ENCODE assay signal across 8 cellular contexts in the genomic region with DNA sequence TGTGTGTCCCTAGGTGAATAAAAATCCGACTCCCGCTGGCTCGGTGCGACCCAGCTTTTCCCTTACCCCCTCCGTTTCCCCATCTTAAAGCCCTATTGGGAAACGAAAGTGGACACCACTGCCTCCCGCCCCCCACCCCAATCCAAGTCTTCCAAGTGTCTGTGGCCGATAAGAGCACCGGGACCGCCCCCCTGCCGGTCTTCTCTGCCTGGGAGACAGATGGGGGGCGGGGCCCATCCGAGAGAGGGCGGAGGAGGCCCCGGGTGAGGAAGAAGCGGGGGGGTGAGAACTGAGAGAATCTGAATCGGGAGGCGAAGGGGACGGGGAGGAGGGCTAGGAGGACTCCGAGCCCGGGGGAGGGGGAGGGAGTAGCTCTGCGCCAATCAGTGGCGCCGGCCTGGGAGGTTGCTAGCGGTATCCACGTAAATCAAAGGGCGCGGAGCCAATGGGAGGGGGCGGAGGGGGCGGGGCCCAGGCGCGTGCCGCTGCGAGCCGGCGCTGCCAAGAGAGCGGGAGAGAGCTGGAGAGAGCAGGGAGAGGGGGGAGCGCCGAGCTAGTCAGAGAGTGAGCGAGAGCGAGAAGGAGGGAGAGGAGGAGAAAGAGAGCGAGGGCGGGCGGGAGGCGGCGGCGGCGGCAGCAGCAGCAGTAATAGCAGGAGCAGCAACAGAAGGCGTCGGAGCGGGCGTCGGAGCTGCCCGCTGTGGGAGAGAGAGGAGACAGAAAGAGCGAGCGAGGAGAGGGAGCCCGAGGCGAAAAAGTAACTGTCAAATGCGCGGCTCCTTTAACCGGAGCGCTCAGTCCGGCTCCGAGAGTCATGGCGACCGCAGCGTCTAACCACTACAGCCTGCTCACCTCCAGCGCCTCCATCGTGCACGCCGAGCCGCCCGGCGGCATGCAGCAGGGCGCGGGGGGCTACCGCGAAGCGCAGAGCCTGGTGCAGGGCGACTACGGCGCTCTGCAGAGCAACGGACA. TPM values are rescaled to one million over a fixed set of nuclear protein-coding genes. Genes with fewer than 3 reads are reported as not detected.
DNase-seq lines count a peak whose midpoint lies in the region; ATAC-seq and TF ChIP-seq lines count a peak whose summit lies in the region.

A gene (plus strand): TSS at position 515 of the 972 bp plus-strand sequence. CDS start 300 bp downstream, at position 815.

- H3K36me3 Mint-ChIP-seq in activated naive CD4-positive, alpha-beta T cell treated with anti-CD3 and anti-CD28 coated beads, Interleukin-2, amount 50 U/mL, for 72 hours: peaks cover 11 to 19% of the 10 kb centered on the region in 2 donors
- H3K36me3 Mint-ChIP-seq in glutamatergic neuron (ENCODE audit: unreplicated experiment): no peaks in the 10 kb centered on the region

- H4K20me1 ChIP-seq in GM23248 (ENCODE audit: insufficient read depth): no peaks in the 10 kb centered on the region
- no peaks in the 10 kb centered on the region for H4K20me1 ChIP-seq in KMS-11 (ENCODE audit: insufficient read depth)
- no peaks in the 10 kb centered on the region for H4K20me1 ChIP-seq in osteoblast (ENCODE audit: insufficient read depth, low read length)

- peak in 1 of 2 donors; percentile 81 for TF ChIP-seq EP300 in tibial nerve (IDR thresholded peaks at IDR 0.05)

- H2AFZ ChIP-seq in GM23248 (peak within 1 kb of the TSS; percentile 75), KMS-11 (ENCODE audit: low read depth) (peak within 1 kb of the TSS; percentile 69), osteoblast (ENCODE audit: low read length) (peak within 1 kb of the TSS; percentile 79)

- H3K36me3 ChIP-seq in GM23248 (ENCODE audit: low read depth) (no peaks in the 10 kb centered on the region), KMS-11 (ENCODE audit: insufficient read depth) (no peaks in the 10 kb centered on the region), osteoblast (ENCODE audit: insufficient read depth, low read length) (no peaks in the 10 kb centered on the region), tibial nerve (no peaks in the 10 kb centered on the region)

- TF ChIP-seq POLR2A in tibial nerve (IDR thresholded peaks at IDR 0.05): peak; percentile 22 to 48

- H3K4me1 Mint-ChIP-seq in glutamatergic neuron (ENCODE audit: low read depth, unreplicated experiment): peaks cover 19% of the 10 kb centered on the region

- peak within 1 kb of the TSS; percentile 94 for H3K4me3 Mint-ChIP-seq in glutamatergic neuron (ENCODE audit: unreplicated experiment)

- H3K4me3 ChIP-seq in GM23248 (peak within 1 kb of the TSS; percentile 67), KMS-11 (IDR thresholded peaks at IDR 0.05; ENCODE audit: insufficient read depth, low read depth, low read length) (no peak within 1 kb of the TSS), osteoblast (ENCODE audit: insufficient read depth, low read length) (peak within 1 kb of the TSS; percentile 71), tibial nerve (peak within 1 kb of the TSS; percentile 38 to 67 (median 59))

- peak within 1 kb of the TSS in 1 of 2 donors; percentile 44 for H3K27ac Mint-ChIP-seq in activated naive CD4-positive, alpha-beta T cell treated with anti-CD3 and anti-CD28 coated beads, Interleukin-2, amount 50 U/mL, for 72 hours
- peak within 1 kb of the TSS; percentile 90 for H3K27ac Mint-ChIP-seq in glutamatergic neuron (ENCODE audit: unreplicated experiment)

- H3K4me2 ChIP-seq in GM23248 (ENCODE audit: unreplicated experiment): peak within 1 kb of the TSS; percentile 71
- peak within 1 kb of the TSS; percentile 93 for H3K4me2 ChIP-seq in KMS-11
- peak within 1 kb of the TSS; percentile 84 for H3K4me2 ChIP-seq in osteoblast (ENCODE audit: insufficient read depth, low read length)

- H3K9me3 Mint-ChIP-seq in activated naive CD4-positive, alpha-beta T cell treated with anti-CD3 and anti-CD28 coated beads, Interleukin-2, amount 50 U/mL, for 72 hours: no peaks in the 10 kb centered on the region
- H3K9me3 Mint-ChIP-seq in glutamatergic neuron (ENCODE audit: unreplicated experiment): peaks cover 27% of the 10 kb centered on the region

- H3K79me2 ChIP-seq in GM23248 (ENCODE audit: insufficient read depth): no peaks in the 10 kb centered on the region
- H3K79me2 ChIP-seq in KMS-11 (ENCODE audit: insufficient read depth, low read depth): peaks cover 30% of the 10 kb centered on the region; the same call in 1 of the 2 replicates
- no peaks in the 10 kb centered on the region for H3K79me2 ChIP-seq in osteoblast (ENCODE audit: insufficient read depth, low read length)

- DNase-seq in DMS53 treated with DMSO at 0.1 percent for 48 hours (lab: John Stamatoyannopoulos, UW; ENCODE audit: unreplicated experiment) (peak; percentile 87), GM23248 (peak; percentile 72), RPMI8226 (peak; percentile 84), glutamatergic neuron (peak; percentile 97), osteoblast (ENCODE audit: insufficient read length, low spot score, missing footprints) (peak; percentile 96), tibial nerve (ENCODE audit: low spot score in 2 of 2) (peak; percentile 45 to 51)
- peak in 1 of 2 donors; percentile 54 for DNase-seq in activated naive CD4-positive, alpha-beta T cell treated with anti-CD3 and anti-CD28 coated beads, Interleukin-2, amount 50 U/mL, for 72 hours (ENCODE audit: low spot score in 2 of 2)

- in situ Hi-C loops in GM23248 (cut with MboI): loop anchor here (25.0 kb wide), 1 partner anchor 1347 kb away; no protein-coding TSS in a partner anchor

- TF ChIP-seq CTCF in KMS-11 (conservative IDR thresholded peaks at IDR 0.05; ENCODE audit: low read depth, low read length) (no peak), glutamatergic neuron (IDR thresholded peaks at IDR 0.05; ENCODE audit: partially characterized antibody, unreplicated experiment) (no peak), osteoblast (IDR thresholded peaks at IDR 0.05; ENCODE audit: extremely low read depth, low read depth, low read length) (no peak), tibial nerve (IDR thresholded peaks at IDR 0.05) (no peak)

- H3K27ac ChIP-seq in GM23248: no peak within 1 kb of the TSS
- H3K27ac ChIP-seq in KMS-11: peak within 1 kb of the TSS; percentile 43
- no peak within 1 kb of the TSS for H3K27ac ChIP-seq in osteoblast (ENCODE audit: low read depth, low read length)
- H3K27ac ChIP-seq in tibial nerve: peak within 1 kb of the TSS; percentile 75 to 90 (median 87)

- H3K9me3 ChIP-seq in GM23248 (ENCODE audit: low read depth) (no peaks in the 10 kb centered on the region), osteoblast (ENCODE audit: low read depth, low read length) (no peaks in the 10 kb centered on the region), tibial nerve (no peaks in the 10 kb centered on the region)

- ATAC-seq in activated naive CD4-positive, alpha-beta T cell treated with anti-CD3 and anti-CD28 coated beads, Interleukin-2, amount 50 U/mL, for 72 hours: peak; percentile 67 to 79

- WGBS in GM23248 (ENCODE audit: low coverage in 1 of 2, low lambda C conversion rate in 2 of 2, missing lambda C conversion rate in 2 of 2), 2 experiments: 1% methylated on average over 24 to 74 of the region's 83 CpGs
- WGBS in tibial nerve, 2 donors: 1 to 2% methylated on average over 64 to 80 of the region's 83 CpGs

- H3K9me2 ChIP-seq in GM23248 (ENCODE audit: insufficient read depth): no peaks in the 10 kb centered on the region

- H3K9ac ChIP-seq in GM23248 (peak within 1 kb of the TSS; percentile 3), KMS-11 (peak within 1 kb of the TSS; percentile 61; the same call in 1 of the 2 replicates)

- H3F3A ChIP-seq in GM23248 (ENCODE audit: insufficient read depth): 0 out of 2 replicates have a peak, but pooled peaks cover 3% of the 10 kb centered on the region

- peaks cover 29% of the 10 kb centered on the region for H3K27me3 Mint-ChIP-seq in glutamatergic neuron (ENCODE audit: unreplicated experiment)

- 0 out of 2 replicates have a peak, but pooled peaks cover 5% of the 10 kb centered on the region for H3K4me1 ChIP-seq in GM23248 (ENCODE audit: insufficient read depth)
- peaks cover 19% of the 10 kb centered on the region for H3K4me1 ChIP-seq in KMS-11 (ENCODE audit: low read depth, poor library complexity, severe bottlenecking)
- H3K4me1 ChIP-seq in osteoblast (ENCODE audit: insufficient read depth, low read length): peaks cover 15% of the 10 kb centered on the region
- H3K4me1 ChIP-seq in tibial nerve: peaks cover 0 to 56% (median 25%) of the 10 kb centered on the region in 4 donors

- peaks cover 69% of the 10 kb centered on the region for H3K27me3 ChIP-seq in GM23248 (replicated peaks; ENCODE audit: insufficient read depth)
- no peaks in the 10 kb centered on the region for H3K27me3 ChIP-seq in KMS-11 (ENCODE audit: insufficient read depth, low read depth)
- H3K27me3 ChIP-seq in osteoblast (ENCODE audit: insufficient read depth, low read length): peaks cover 73% of the 10 kb centered on the region
- H3K27me3 ChIP-seq in tibial nerve: peaks cover 0 to 87% of the 10 kb centered on the region in 2 donors

RNA-seq across cellular contexts. Expression of the gene that starts here (rescaled TPM):
- total RNA-seq in GM23248 (2014; rRNA removed; shearing (Covaris generic)): not detected in 2 replicates
- 0.05 TPM in 1 of 2 replicates, not detected in the other for polyA plus RNA-seq in GM23248 (2016; fragmentation: Nextera tagmentation; extraction: Ambion mirVana)
- not detected for total RNA-seq in activated naive CD4-positive, alpha-beta T cell treated with anti-CD3 and anti-CD28 coated beads, Interleukin-2, amount 50 U/mL, for 72 hours
- total RNA-seq in glutamatergic neuron (ENCODE audit: unreplicated experiment) (71.0 TPM), osteoblast (under 0.01 TPM in 1 of 2 replicates, not detected in the other), tibial nerve (1 to 10 TPM; 1.8 to 4.4 (median 3.6) TPM)

Comparison
In these comparisons a context has a peak if more than half of its experiments do, and no peak if none do; other contexts are left out.
1. RNA of the gene that starts here (total RNA-seq): 71.0 TPM in glutamatergic neuron (single experiment); 1.8 to 4.4 TPM in tibial nerve, not detected in GM23248, not detected in activated naive CD4-positive, alpha-beta T cell treated with anti-CD3 and anti-CD28 coated beads, Interleukin-2, amount 50 U/mL, for 72 hours and under 0.01 TPM in osteoblast; every median in the first group is over 10 times any median in the second.
2. Peak in DNase-seq, H3K4me3 ChIP-seq, H3K9ac ChIP-seq and H3K4me2 ChIP-seq in GM23248; RNA of the gene not detected or under 1 TPM.
3. Peak in ATAC-seq in activated naive CD4-positive, alpha-beta T cell treated with anti-CD3 and anti-CD28 coated beads, Interleukin-2, amount 50 U/mL, for 72 hours; RNA of the gene not detected or under 1 TPM.
4. Peak in DNase-seq, H3K4me3 ChIP-seq and H3K4me2 ChIP-seq in osteoblast; RNA of the gene not detected or under 1 TPM.
5. H3K27ac ChIP-seq: peak in KMS-11 (single experiment) and tibial nerve (4 of 4); none in GM23248 (single experiment) and osteoblast (single experiment).
6. Peak in every context shown above with its lines, with median percentiles within 50 percentile points of each other: H2AFZ ChIP-seq and H3K4me2 ChIP-seq.